ENCODE assay signal across 1 cellular context in the genomic region with DNA sequence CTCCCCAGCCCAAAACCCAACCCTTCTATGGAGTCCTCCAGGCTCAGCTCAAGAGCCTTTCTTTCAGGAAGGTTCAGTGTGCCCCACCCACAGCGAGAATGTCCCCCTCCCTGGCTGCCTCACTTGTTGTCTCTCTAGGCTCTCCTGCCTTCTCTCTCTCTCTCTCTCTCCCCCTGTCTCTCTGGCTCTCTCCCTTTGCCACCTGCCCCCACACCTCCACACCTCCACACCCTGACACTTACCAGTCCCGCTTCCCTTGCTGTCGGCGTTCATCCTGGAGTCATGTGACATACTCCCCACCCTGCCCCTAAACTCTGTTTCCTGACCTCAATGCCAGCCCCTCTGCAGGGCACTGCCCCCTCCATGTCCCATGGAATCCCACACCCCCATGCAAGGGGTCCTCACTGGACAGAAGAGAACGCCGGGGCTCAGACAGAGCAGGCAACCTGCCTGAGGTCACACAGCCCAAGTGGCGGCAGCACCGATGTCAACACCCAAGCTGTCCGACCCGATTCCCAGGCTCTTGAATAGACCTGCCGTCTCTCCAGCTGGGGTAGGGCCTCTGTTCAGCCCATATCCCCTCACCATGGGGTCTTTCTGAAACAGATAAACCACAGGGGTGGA.
TF ChIP-seq lines count a peak whose summit lies in the region.

No MANE protein-coding gene starts in this region.

TF ChIP-seq in Ishikawa, 13 proteins besides CTCF, POLR2A, EP300 and RAD21:
- TF ChIP-seq TCF12 (IDR thresholded peaks at IDR 0.05; ENCODE audit: low read depth): no peak
- TF ChIP-seq, protein P1, sequence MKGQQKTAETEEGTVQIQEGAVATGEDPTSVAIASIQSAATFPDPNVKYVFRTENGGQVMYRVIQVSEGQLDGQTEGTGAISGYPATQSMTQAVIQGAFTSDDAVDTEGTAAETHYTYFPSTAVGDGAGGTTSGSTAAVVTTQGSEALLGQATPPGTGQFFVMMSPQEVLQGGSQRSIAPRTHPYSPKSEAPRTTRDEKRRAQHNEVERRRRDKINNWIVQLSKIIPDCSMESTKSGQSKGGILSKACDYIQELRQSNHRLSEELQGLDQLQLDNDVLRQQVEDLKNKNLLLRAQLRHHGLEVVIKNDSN (IDR thresholded peaks at IDR 0.05): peak; percentile 53
